In the genomic region with DNA sequence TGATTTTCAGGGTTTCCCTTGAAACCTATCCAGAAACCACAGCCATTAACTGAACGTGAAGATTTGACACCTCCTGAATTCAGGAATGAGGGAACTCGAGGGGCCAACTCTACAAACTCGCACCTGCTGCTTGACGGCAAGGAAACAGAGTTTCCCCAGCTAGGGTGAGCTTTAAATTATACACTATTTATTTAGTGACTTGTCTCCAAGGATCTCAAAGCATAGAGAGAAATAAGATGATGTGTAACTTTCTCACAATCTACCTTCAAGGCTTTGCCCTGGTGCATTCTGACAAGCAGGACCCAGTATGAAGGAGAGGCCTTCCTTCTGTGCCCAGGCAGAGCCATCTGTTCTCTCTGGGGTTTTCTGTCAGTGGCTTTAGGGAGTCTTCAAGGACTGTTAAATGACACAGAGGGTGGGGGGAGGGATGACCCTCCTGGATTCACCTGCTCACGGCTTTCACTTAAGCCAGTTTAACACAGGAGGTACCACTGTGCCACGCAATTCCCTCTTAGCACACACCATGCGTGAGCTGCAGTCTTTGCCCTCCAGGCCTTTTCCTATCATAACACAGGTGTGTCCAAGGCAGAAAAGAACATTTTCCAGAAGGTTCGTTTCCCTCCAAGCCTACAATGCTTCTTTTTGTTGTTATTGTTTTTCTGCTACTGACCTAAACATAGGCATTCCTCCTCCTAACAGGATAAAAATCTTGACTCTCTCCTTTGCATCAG, we compare ENCODE assay signal across 9 cellular contexts. TPM values are rescaled to one million over a fixed set of nuclear protein-coding genes. Genes with fewer than 3 reads are reported as not detected.
DNase-seq lines count a peak whose midpoint lies in the region; ATAC-seq, FAIRE-seq and TF ChIP-seq lines count a peak whose summit lies in the region.
"Had no signal": no experiment of that assay in that cellular context is flagged by ENCODE, and none has a peak within 500 bp of the region (broad histone marks: within the 10 kb centered on the region; RNA-seq: fewer than 3 reads in every experiment).

No MANE protein-coding gene starts in this region.

- FAIRE-seq in kidney (lab: Jason Lieb, UNC), result no peak

- peak overlapping the region in 1 of 2 donors; percentile 68 for H3K4me3 ChIP-seq in kidney (ENCODE audit: low read length in 2 of 2)

- peaks cover 4% of the 10 kb centered on the region for H3K4me1 Mint-ChIP-seq in activated CD8-positive, alpha-beta T cell treated with anti-CD3 and anti-CD28 coated beads for 36 hours (ENCODE audit: low read depth)
- peaks cover 35% of the 10 kb centered on the region for H3K4me1 Mint-ChIP-seq in stimulated activated memory B cell treated with anti-CD40 and anti-IgM and Interleukin-4, amounts not matched to agents 10 μg/mL and 1 μg/mL and 100 μg/mL, for 72 hours

- peak overlapping the region in 1 of 2 donors; percentile 42 for H3K9ac ChIP-seq in kidney (ENCODE audit: low read length in 2 of 2)

- no peaks in the 10 kb centered on the region for H3K9me3 Mint-ChIP-seq in activated CD8-positive, alpha-beta T cell treated with anti-CD3 and anti-CD28 coated beads for 36 hours
- no peaks in the 10 kb centered on the region for H3K9me3 Mint-ChIP-seq in stimulated activated memory B cell treated with anti-CD40 and anti-IgM and Interleukin-4, amounts not matched to agents 10 μg/mL and 1 μg/mL and 100 μg/mL, for 72 hours

- H3K9me3 ChIP-seq in kidney (ENCODE audit: control insufficient read depth in 1 of 2, low read length in 2 of 2), result no peaks in the 10 kb centered on the region

- no peak for TF ChIP-seq CTCF in activated CD8-positive, alpha-beta T cell treated with anti-CD3 and anti-CD28 coated beads for 36 hours (IDR thresholded peaks at IDR 0.05)
- TF ChIP-seq CTCF in kidney (IDR thresholded peaks at IDR 0.05; ENCODE audit: borderline replicate concordance, extremely low read depth, insufficient read depth), result no peak

- intact Hi-C loops in activated CD8-positive, alpha-beta T cell treated with anti-CD3 and anti-CD28 coated beads for 36 hours (cut with micrococcal nuclease), result no loop called here
- intact Hi-C loops in kidney (cut with DNase I), result no loop called here

- no peak for ATAC-seq in activated CD8-positive, alpha-beta T cell treated with anti-CD3 and anti-CD28 coated beads for 36 hours
- ATAC-seq in stimulated activated memory B cell treated with anti-CD40 and anti-IgM and Interleukin-4, amounts not matched to agents 10 μg/mL and 1 μg/mL and 100 μg/mL, for 72 hours, result no peak
- ATAC-seq in GM21423 (IDR thresholded peaks at IDR 0.05; ENCODE audit: unreplicated experiment), result no peak
- ATAC-seq in GM18498 (IDR thresholded peaks at IDR 0.05; ENCODE audit: unreplicated experiment), result no peak

- peaks cover 10 to 12% of the 10 kb centered on the region in 2 donors for H3K4me1 ChIP-seq in kidney (ENCODE audit: control insufficient read depth in 1 of 2, insufficient read depth in 1 of 2, low read depth in 1 of 2, low read length in 2 of 2)

- peak overlapping the region; percentile 33 for H3K4me3 Mint-ChIP-seq in activated CD8-positive, alpha-beta T cell treated with anti-CD3 and anti-CD28 coated beads for 36 hours
- peak overlapping the region; percentile 77 for H3K4me3 Mint-ChIP-seq in stimulated activated memory B cell treated with anti-CD40 and anti-IgM and Interleukin-4, amounts not matched to agents 10 μg/mL and 1 μg/mL and 100 μg/mL, for 72 hours

- H3K27me3 Mint-ChIP-seq in activated CD8-positive, alpha-beta T cell treated with anti-CD3 and anti-CD28 coated beads for 36 hours, result peaks cover 29% of the 10 kb centered on the region
- H3K27me3 Mint-ChIP-seq in stimulated activated memory B cell treated with anti-CD40 and anti-IgM and Interleukin-4, amounts not matched to agents 10 μg/mL and 1 μg/mL and 100 μg/mL, for 72 hours, result no peaks in the 10 kb centered on the region

- peak overlapping the region; percentile 88 to 94 for H3K27ac ChIP-seq in kidney (ENCODE audit: low read depth in 2 of 2, low read length in 2 of 2)

- POLR2A ChIA-PET in activated CD8-positive, alpha-beta T cell treated with anti-CD3 and anti-CD28 coated beads for 36 hours (lab: Charles Lee), result no interaction called here

- H3K36me3 ChIP-seq in kidney (ENCODE audit: control insufficient read depth in 1 of 2, insufficient read depth in 2 of 2, low read length in 2 of 2), result no peaks in the 10 kb centered on the region

- no peak overlapping the region for H3K27ac Mint-ChIP-seq in activated CD8-positive, alpha-beta T cell treated with anti-CD3 and anti-CD28 coated beads for 36 hours
- peak overlapping the region; percentile 69 for H3K27ac Mint-ChIP-seq in stimulated activated memory B cell treated with anti-CD40 and anti-IgM and Interleukin-4, amounts not matched to agents 10 μg/mL and 1 μg/mL and 100 μg/mL, for 72 hours

- CTCF ChIA-PET in activated CD8-positive, alpha-beta T cell treated with anti-CD3 and anti-CD28 coated beads for 36 hours (lab: Charles Lee), result no interaction called here

- no peaks in the 10 kb centered on the region for H3K36me3 Mint-ChIP-seq in activated CD8-positive, alpha-beta T cell treated with anti-CD3 and anti-CD28 coated beads for 36 hours (ENCODE audit: low read depth)
- H3K36me3 Mint-ChIP-seq in stimulated activated memory B cell treated with anti-CD40 and anti-IgM and Interleukin-4, amounts not matched to agents 10 μg/mL and 1 μg/mL and 100 μg/mL, for 72 hours, result no peaks in the 10 kb centered on the region

- DNase-seq in DMS53 (lab: John Stamatoyannopoulos, UW), result peak; percentile 51
- DNase-seq in DMS53 treated with DMSO at 0.1 percent for 48 hours (lab: John Stamatoyannopoulos, UW; ENCODE audit: unreplicated experiment), result no peak
- DNase-seq in activated CD8-positive, alpha-beta T cell treated with anti-CD3 and anti-CD28 coated beads for 36 hours, result no peak
- DNase-seq in kidney, result peak; percentile 1
- no peak for DNase-seq in NK-92 (lab: John Stamatoyannopoulos, UW; ENCODE audit: unreplicated experiment)
- DNase-seq: MV-4-11 had no signal

RNA-seq across cellular contexts. Expression of a gene that starts 1.3 kb away (rescaled TPM):
- total RNA-seq in activated CD8-positive, alpha-beta T cell treated with anti-CD3 and anti-CD28 coated beads for 36 hours, result under 1 TPM; 0.16 to 0.25 TPM
- 29.3 TPM for total RNA-seq in kidney
- 2.3 TPM for polyA plus RNA-seq in kidney (ENCODE audit: insufficient read depth, low read depth, low replicate concordance)

Comparison
In these comparisons a context has a peak if more than half of its experiments do, and no peak if none do; other contexts are left out.
1. DNase-seq: peak in DMS53 (single experiment) and kidney (single experiment); none in DMS53 treated with DMSO at 0.1 percent for 48 hours (single experiment), activated CD8-positive, alpha-beta T cell treated with anti-CD3 and anti-CD28 coated beads for 36 hours (single experiment) and NK-92 (single experiment).
2. RNA of a gene that starts 1.3 kb away (total RNA-seq): 29.3 TPM in kidney (single experiment); 0.16 to 0.25 TPM in activated CD8-positive, alpha-beta T cell treated with anti-CD3 and anti-CD28 coated beads for 36 hours; every median in the first group is over 10 times any median in the second.